Comparison of ENCODE assay signal across 31 cellular contexts in genomic region chr1:10905841-10906655, GRCh38.
DNase-seq lines count a peak whose midpoint lies in the region; ATAC-seq, FAIRE-seq and TF ChIP-seq lines count a peak whose summit lies in the region.
"Had no signal": no experiment of that assay in that cellular context is flagged by ENCODE, and none has a peak within 500 bp of the region (broad histone marks: within the 10 kb centered on the region; RNA-seq: fewer than 3 reads in every experiment).

No MANE protein-coding gene starts in this region.

- H3K27ac Mint-ChIP-seq in natural killer cell: peak overlapping the region; percentile 59 to 75
- peak overlapping the region in 1 of 2 donors; percentile 3 for H3K27ac Mint-ChIP-seq in natural killer cell treated with Interleukin-12 subunit alpha and Interleukin-12 subunit beta and Interleukin-15 and Interleukin-18, amount 100 ng/mL, for 72 hours
- H3K27ac Mint-ChIP-seq: activated CD4-positive, alpha-beta memory T cell treated with anti-CD3 and anti-CD28 coated beads, Interleukin-2, amount 10 ng/mL, durations not matched to agents 7 days and 5 days had no signal

- H3K9me1 ChIP-seq in K562 (ENCODE audit: control insufficient read depth, insufficient read depth, low read length): no peaks in the 10 kb centered on the region

- no peak for FAIRE-seq in K562 (lab: Jason Lieb, UNC)
- FAIRE-seq in urothelium cell line (lab: Jason Lieb, UNC): no peak
- FAIRE-seq: colon had no signal

- no peaks in the 10 kb centered on the region for H3F3A ChIP-seq in Loucy (ENCODE audit: low read depth)

- no peak overlapping the region for H2AFZ ChIP-seq in Loucy (ENCODE audit: low read length)
- no peak overlapping the region for H2AFZ ChIP-seq in K562 (ENCODE audit: low read depth, low read length)
- H2AFZ ChIP-seq: parathyroid adenoma had no signal

- no peaks in the 10 kb centered on the region for H3K27me3 ChIP-seq in Loucy (ENCODE audit: insufficient read depth, low read length, poor library complexity, severe bottlenecking)
- H3K27me3 ChIP-seq in K562 (ENCODE audit: control insufficient read depth in 2 of 2, insufficient read depth in 2 of 2, low read length in 2 of 2): peaks cover 58 to 86% of the 10 kb centered on the region in 2 experiments; a peak in 4 of 5 replicates
- no peaks in the 10 kb centered on the region for H3K27me3 ChIP-seq in ovary
- H3K27me3 ChIP-seq: adrenal gland, right lobe of liver had no signal

- no peaks in the 10 kb centered on the region for H4K20me1 ChIP-seq in Loucy (ENCODE audit: insufficient read depth, low read length, poor library complexity, severe bottlenecking)
- peaks cover 12% of the 10 kb centered on the region for H4K20me1 ChIP-seq in K562 (replicated peaks; ENCODE audit: control insufficient read depth, insufficient read depth, low read length)

- TF ChIP-seq CTCF in natural killer cell (IDR thresholded peaks at IDR 0.05) (no peak), Loucy (conservative IDR thresholded peaks at IDR 0.05; ENCODE audit: low read length) (no peak), K562 (IDR thresholded peaks at IDR 0.05 in 2 of 3, conservative IDR thresholded peaks at IDR 0.05 in 1 of 3; ENCODE audit: insufficient read depth in 2 of 3, low read depth in 1 of 3, low read length in 3 of 3) (no peak), ovary (IDR thresholded peaks at IDR 0.05) (no peak)

- CTCF ChIA-PET in K562 (lab: Yijun Ruan, JAX; ENCODE audit: low intra/inter-chr PET ratio): no interaction called here

- H3K4me2 ChIP-seq in Loucy (ENCODE audit: low read depth, low read length, poor library complexity, severe bottlenecking): no peak overlapping the region
- H3K4me2 ChIP-seq in K562 (ENCODE audit: insufficient read depth, low read length): no peak overlapping the region

- 2% methylated on average over 12 of the region's 16 CpGs for WGBS in K562 (ENCODE audit: insufficient coverage, low coverage, missing lambda C conversion rate)
- 72 to 79% (median 74%) methylated on average over 16 of the region's 16 CpGs for WGBS in ovary, 3 donors

- no peaks in the 10 kb centered on the region for H3K36me3 ChIP-seq in Loucy (ENCODE audit: insufficient read depth, low read length)
- no peaks in the 10 kb centered on the region for H3K36me3 ChIP-seq in K562 (ENCODE audit: control insufficient read depth, insufficient read depth, low read length)
- H3K36me3 ChIP-seq in ovary: no peaks in the 10 kb centered on the region
- H3K36me3 ChIP-seq: adrenal gland, esophagus muscularis mucosa, left ventricle myocardium inferior, right lobe of liver, tibial artery had no signal

- no TSS peak for BruUV-seq in K562 (replicated peaks; lab: Mats Ljungman, UMichigan)

- no peak overlapping the region for H3K4me3 Mint-ChIP-seq in natural killer cell
- no peak overlapping the region for H3K4me3 Mint-ChIP-seq in natural killer cell treated with Interleukin-12 subunit alpha and Interleukin-12 subunit beta and Interleukin-15 and Interleukin-18, amount 100 ng/mL, for 72 hours
- H3K4me3 Mint-ChIP-seq: activated CD4-positive, alpha-beta memory T cell treated with anti-CD3 and anti-CD28 coated beads, Interleukin-2, amount 10 ng/mL, durations not matched to agents 7 days and 5 days; brain had no signal

- in situ Hi-C loops in K562 (cut with MboI): no loop called here

- H3K9me2 ChIP-seq in Loucy (replicated peaks; ENCODE audit: low read depth, low read length): no peaks in the 10 kb centered on the region

- intact Hi-C loops in natural killer cell (cut with micrococcal nuclease) (no loop called here), K562 (cut with micrococcal nuclease) (no loop called here), ovary (cut with DNase I) (no loop called here)

- H3K4me1 Mint-ChIP-seq in natural killer cell: peaks cover 15 to 38% of the 10 kb centered on the region in 2 donors
- H3K4me1 Mint-ChIP-seq in natural killer cell treated with Interleukin-12 subunit alpha and Interleukin-12 subunit beta and Interleukin-15 and Interleukin-18, amount 100 ng/mL, for 72 hours (ENCODE audit: low read depth in 2 of 2): peaks cover 16 to 22% of the 10 kb centered on the region in 2 donors

- ATAC-seq in natural killer cell (no peak), K562 (0 out of 3 replicates have a peak, but pooled peaks have one; percentile 23), GM21515 (IDR thresholded peaks at IDR 0.05; ENCODE audit: unreplicated experiment) (no peak)
- no peak for ATAC-seq in natural killer cell treated with Interleukin-12 subunit alpha and Interleukin-12 subunit beta and Interleukin-15 and Interleukin-18, amount 100 ng/mL, for 72 hours
- ATAC-seq: effector memory CD8-positive, alpha-beta T cell had no signal

- no peaks in the 10 kb centered on the region for H3K36me3 Mint-ChIP-seq in natural killer cell
- H3K36me3 Mint-ChIP-seq in natural killer cell treated with Interleukin-12 subunit alpha and Interleukin-12 subunit beta and Interleukin-15 and Interleukin-18, amount 100 ng/mL, for 72 hours: no peaks in the 10 kb centered on the region
- H3K36me3 Mint-ChIP-seq: brain, naive B cell had no signal

- no peaks in the 10 kb centered on the region for H3K79me2 ChIP-seq in Loucy (ENCODE audit: insufficient read depth, low read length)
- H3K79me2 ChIP-seq in K562 (ENCODE audit: control insufficient read depth, insufficient read depth, low read length): no peaks in the 10 kb centered on the region
- H3K79me2 ChIP-seq: parathyroid adenoma had no signal

- POLR2A ChIA-PET in K562 (lab: Yijun Ruan, JAX): interaction anchor here (0.8 kb wide), 1 partner anchor 11 kb away, joined by 4 read pairs; no protein-coding TSS in a partner anchor

- H3K9ac ChIP-seq in Loucy (ENCODE audit: low read depth, low read length, poor library complexity, severe bottlenecking) (peak overlapping the region; percentile 47), K562 (ENCODE audit: insufficient read depth in 1 of 2, low read depth in 2 of 2, low read length in 2 of 2) (no peak overlapping the region)
- H3K9ac ChIP-seq: parathyroid adenoma had no signal

- DNase-seq in natural killer cell: no peak
- no peak for DNase-seq in natural killer cell treated with Interleukin-12 subunit alpha and Interleukin-12 subunit beta and Interleukin-15 and Interleukin-18, amount 100 ng/mL, for 72 hours (ENCODE audit: low spot score)
- no peak for DNase-seq in K562 (ENCODE audit: extremely low read depth in 1 of 4, low spot score in 3 of 4)
- DNase-seq in urothelium cell line (ENCODE audit: low spot score): peak; percentile 1
- no peak for DNase-seq in ovary
- no peak for DNase-seq in activated CD4-positive, alpha-beta T cell treated with anti-CD3 and anti-CD28 coated beads for 1 hour
- DNase-seq: activated CD4-positive, alpha-beta memory T cell treated with anti-CD3 and anti-CD28 coated beads, Interleukin-2, amount 10 ng/mL, durations not matched to agents 7 days and 5 days; activated CD4-positive, CD25-positive, alpha-beta regulatory T cell; activated gamma-delta T cell treated with Interleukin-2 at 50 U/mL for 16 hours; activated T-cell treated with anti-CD3 and anti-CD28 coated beads for 4 hours; adrenal gland; DMS 273 treated with DMSO at 0.1 percent for 48 hours; effector memory CD8-positive, alpha-beta T cell; foreskin melanocyte; hippocampal formation; KBM-7; left ventricle myocardium inferior; naive B cell; NCI-H1694; NCI-H524; stimulated activated CD4-positive, alpha-beta T cell treated with anti-CD3 and anti-CD28 coated beads, Interleukin-4, amount 100 ng/mL, for 4 hours; stimulated activated naive CD4-positive, alpha-beta T cell; T-helper 9 cell; tibial artery had no signal

- no peak for TF ChIP-seq RAD21 in K562 (CRISPR knock-in tag; conservative IDR thresholded peaks at IDR 0.05 in 1 of 2, IDR thresholded peaks at IDR 0.05 in 1 of 2)

- H3K27ac ChIP-seq in K562 (ENCODE audit: extremely low read depth, low read depth, low read length) (no peak overlapping the region), ovary (no peak overlapping the region)
- H3K27ac ChIP-seq: adrenal gland, esophagus muscularis mucosa, left ventricle myocardium inferior, parathyroid adenoma, right lobe of liver, tibial artery had no signal

- H3K4me3 ChIP-seq in Loucy (ENCODE audit: low read length, poor library complexity, severe bottlenecking) (no peak overlapping the region), K562 (no peak overlapping the region), ovary (no peak overlapping the region)
- H3K4me3 ChIP-seq: adrenal gland, esophagus muscularis mucosa, left ventricle myocardium inferior, right lobe of liver, tibial artery had no signal

- H3K27me3 Mint-ChIP-seq in natural killer cell (ENCODE audit: low read depth in 2 of 2): no peaks in the 10 kb centered on the region
- no peaks in the 10 kb centered on the region for H3K27me3 Mint-ChIP-seq in natural killer cell treated with Interleukin-12 subunit alpha and Interleukin-12 subunit beta and Interleukin-15 and Interleukin-18, amount 100 ng/mL, for 72 hours

- TF ChIP-seq POLR2A in K562 (conservative IDR thresholded peaks at IDR 0.05) (no peak), ovary (IDR thresholded peaks at IDR 0.05) (no peak)

- H3K9me3 ChIP-seq in Loucy (ENCODE audit: insufficient read depth, low read depth, low read length): no peaks in the 10 kb centered on the region
- H3K9me3 ChIP-seq in K562 (replicated peaks; ENCODE audit: control insufficient read depth, insufficient read depth, low read depth, low read length): no peaks in the 10 kb centered on the region
- no peaks in the 10 kb centered on the region for H3K9me3 ChIP-seq in ovary
- H3K9me3 ChIP-seq: adrenal gland, esophagus muscularis mucosa, left ventricle myocardium inferior, right lobe of liver, tibial artery had no signal

- no peaks in the 10 kb centered on the region for H3K9me3 Mint-ChIP-seq in natural killer cell
- H3K9me3 Mint-ChIP-seq in natural killer cell treated with Interleukin-12 subunit alpha and Interleukin-12 subunit beta and Interleukin-15 and Interleukin-18, amount 100 ng/mL, for 72 hours: no peaks in the 10 kb centered on the region
- H3K9me3 Mint-ChIP-seq: activated CD4-positive, alpha-beta memory T cell treated with anti-CD3 and anti-CD28 coated beads, Interleukin-2, amount 10 ng/mL, durations not matched to agents 7 days and 5 days; effector memory CD8-positive, alpha-beta T cell; naive B cell had no signal

- TF ChIP-seq EP300 in K562 (IDR thresholded peaks at IDR 0.05; ENCODE audit: low read length) (no peak), ovary (IDR thresholded peaks at IDR 0.05) (no peak)

- peaks cover 57% of the 10 kb centered on the region for H3K4me1 ChIP-seq in Loucy (ENCODE audit: insufficient read depth, low read length, poor library complexity, severe bottlenecking)
- H3K4me1 ChIP-seq in K562 (replicated peaks in 1 of 2; ENCODE audit: control insufficient read depth in 2 of 2, insufficient read depth in 2 of 2, low read length in 2 of 2): peaks cover 0 to 11% of the 10 kb centered on the region in 2 experiments; a peak in 2 of 5 replicates
- peaks cover 4% of the 10 kb centered on the region for H3K4me1 ChIP-seq in ovary (ENCODE audit: insufficient read depth)
- H3K4me1 ChIP-seq: adrenal gland, esophagus muscularis mucosa, left ventricle myocardium inferior, parathyroid adenoma, right lobe of liver had no signal

TF ChIP-seq in K562, 482 proteins besides CTCF, POLR2A, EP300 and RAD21:
- TF ChIP-seq C11orf30 (IDR thresholded peaks at IDR 0.05; ENCODE audit: low read depth) (peak; percentile 18; the same call in 1 of the 2 replicates), MTA2 (IDR thresholded peaks at IDR 0.05; ENCODE audit: low read depth) (no peak)
